In genomic region chr9:87518702-87519335, GRCh38 we compare ENCODE assay signal across 11 cellular contexts. TPM values are rescaled to one million over a fixed set of nuclear protein-coding genes. Genes with fewer than 3 reads are reported as not detected.
DNase-seq lines count a peak whose midpoint lies in the region; ATAC-seq lines count a peak whose summit lies in the region.
"Had no signal": no experiment of that assay in that cellular context is flagged by ENCODE, and none has a peak within 500 bp of the region (broad histone marks: within the 10 kb centered on the region; RNA-seq: fewer than 3 reads in every experiment).

No MANE protein-coding gene starts in this region.

- H3K4me3 Mint-ChIP-seq in stimulated activated naive CD8-positive, alpha-beta T cell treated with anti-CD3 and anti-CD28 coated beads, Interleukin-15, amount 100 ng/mL, for 72 hours: no peak overlapping the region
- no peak overlapping the region for H3K4me3 Mint-ChIP-seq in activated naive CD4-positive, alpha-beta T cell treated with anti-CD3 and anti-CD28 coated beads for 36 hours
- H3K4me3 Mint-ChIP-seq: activated B cell treated with CpG ODN at 0.5 μM for 24 hours, nephron had no signal

- peak overlapping the region; percentile 15 for H3K9ac ChIP-seq in muscle layer of colon (ENCODE audit: low read length)

- no peak overlapping the region for H3K4me3 ChIP-seq in muscle layer of colon (ENCODE audit: low read depth in 1 of 2, low read length in 2 of 2)

- CTCF ChIA-PET in activated naive CD4-positive, alpha-beta T cell treated with anti-CD3 and anti-CD28 coated beads for 36 hours (lab: Charles Lee): no interaction called here

- no peaks in the 10 kb centered on the region for H3K9me3 Mint-ChIP-seq in stimulated activated naive CD8-positive, alpha-beta T cell treated with anti-CD3 and anti-CD28 coated beads, Interleukin-15, amount 100 ng/mL, for 72 hours
- no peaks in the 10 kb centered on the region for H3K9me3 Mint-ChIP-seq in activated naive CD4-positive, alpha-beta T cell treated with anti-CD3 and anti-CD28 coated beads for 36 hours
- H3K9me3 Mint-ChIP-seq: nephron had no signal

- H3K27ac ChIP-seq in muscle layer of colon (ENCODE audit: low read depth, low read length): peak overlapping the region; percentile 56

- no peaks in the 10 kb centered on the region for H3K9me3 ChIP-seq in muscle layer of colon (ENCODE audit: low read length)

- H3K36me3 Mint-ChIP-seq in activated naive CD4-positive, alpha-beta T cell treated with anti-CD3 and anti-CD28 coated beads for 36 hours (ENCODE audit: low read depth): no peaks in the 10 kb centered on the region

- no peaks in the 10 kb centered on the region for H3K4me1 Mint-ChIP-seq in stimulated activated naive CD8-positive, alpha-beta T cell treated with anti-CD3 and anti-CD28 coated beads, Interleukin-15, amount 100 ng/mL, for 72 hours
- peaks cover 3% of the 10 kb centered on the region for H3K4me1 Mint-ChIP-seq in activated naive CD4-positive, alpha-beta T cell treated with anti-CD3 and anti-CD28 coated beads for 36 hours (ENCODE audit: low read depth)

- peaks cover 29% of the 10 kb centered on the region for H3K27me3 Mint-ChIP-seq in stimulated activated naive CD8-positive, alpha-beta T cell treated with anti-CD3 and anti-CD28 coated beads, Interleukin-15, amount 100 ng/mL, for 72 hours
- peaks cover 14% of the 10 kb centered on the region for H3K27me3 Mint-ChIP-seq in activated naive CD4-positive, alpha-beta T cell treated with anti-CD3 and anti-CD28 coated beads for 36 hours (ENCODE audit: low read depth)

- peak; percentile 19 for ATAC-seq in stimulated activated naive CD8-positive, alpha-beta T cell treated with anti-CD3 and anti-CD28 coated beads, Interleukin-15, Interleukin-2, amounts not matched to agents 100 U/mL and 50 U/mL, for 24 hours
- ATAC-seq in stimulated activated naive CD8-positive, alpha-beta T cell treated with anti-CD3 and anti-CD28 coated beads, Interleukin-15, amount 100 ng/mL, for 72 hours: no peak
- ATAC-seq in esophagus mucosa (peak; percentile 34), GM21576 (IDR thresholded peaks at IDR 0.05; ENCODE audit: unreplicated experiment) (no peak)

- intact Hi-C loops in activated naive CD4-positive, alpha-beta T cell treated with anti-CD3 and anti-CD28 coated beads for 36 hours (cut with micrococcal nuclease): no loop called here

- H3K27ac Mint-ChIP-seq in stimulated activated naive CD8-positive, alpha-beta T cell treated with anti-CD3 and anti-CD28 coated beads, Interleukin-15, amount 100 ng/mL, for 72 hours: no peak overlapping the region
- H3K27ac Mint-ChIP-seq in activated naive CD4-positive, alpha-beta T cell treated with anti-CD3 and anti-CD28 coated beads for 36 hours: no peak overlapping the region
- H3K27ac Mint-ChIP-seq: activated B cell treated with CpG ODN at 0.5 μM for 24 hours had no signal

- H3K27me3 ChIP-seq in muscle layer of colon (ENCODE audit: control insufficient read depth in 1 of 2, insufficient read depth in 2 of 2, low read length in 2 of 2): no peaks in the 10 kb centered on the region

- no peaks in the 10 kb centered on the region for H3K36me3 ChIP-seq in muscle layer of colon (ENCODE audit: insufficient read depth, low read length)

- no peak for DNase-seq in stimulated activated naive CD8-positive, alpha-beta T cell treated with anti-CD3 and anti-CD28 coated beads, Interleukin-15, Interleukin-2, amounts not matched to agents 100 U/mL and 50 U/mL, for 24 hours
- no peak for DNase-seq in stimulated activated naive CD8-positive, alpha-beta T cell treated with anti-CD3 and anti-CD28 coated beads, Interleukin-15, amount 100 ng/mL, for 72 hours
- no peak for DNase-seq in activated CD8-positive, alpha-beta memory T cell treated with anti-CD3 and anti-CD28 coated beads, Interleukin-2, amount 50 U/mL, for 4 hours
- no peak for DNase-seq in midbrain (lab: John Stamatoyannopoulos, UW)
- DNase-seq in activated naive CD4-positive, alpha-beta T cell treated with anti-CD3 and anti-CD28 coated beads for 36 hours: no peak
- DNase-seq: activated B cell treated with CpG ODN at 0.5 μM for 24 hours, NCI-H1092 treated with DMSO at 0.1 percent for 48 hours had no signal

- peaks cover 55% of the 10 kb centered on the region for H3K4me1 ChIP-seq in muscle layer of colon (ENCODE audit: insufficient read depth, low read length)

RNA-seq across cellular contexts. Expression of gene DAPK1, which starts 21.2 kb away (rescaled TPM):
- total RNA-seq in esophagus mucosa: 5.4 TPM
- under 1 TPM; 0.20 to 0.50 TPM for total RNA-seq in activated naive CD4-positive, alpha-beta T cell treated with anti-CD3 and anti-CD28 coated beads for 36 hours

Comparison
In these comparisons a context has a peak if more than half of its experiments do, and no peak if none do; other contexts are left out.
1. ATAC-seq: peak in stimulated activated naive CD8-positive, alpha-beta T cell treated with anti-CD3 and anti-CD28 coated beads, Interleukin-15, Interleukin-2, amounts not matched to agents 100 U/mL and 50 U/mL, for 24 hours (single experiment) and esophagus mucosa (single experiment); none in stimulated activated naive CD8-positive, alpha-beta T cell treated with anti-CD3 and anti-CD28 coated beads, Interleukin-15, amount 100 ng/mL, for 72 hours (single experiment) and GM21576 (single experiment).